ENCODE assay signal across 18 cellular contexts in the genomic region with DNA sequence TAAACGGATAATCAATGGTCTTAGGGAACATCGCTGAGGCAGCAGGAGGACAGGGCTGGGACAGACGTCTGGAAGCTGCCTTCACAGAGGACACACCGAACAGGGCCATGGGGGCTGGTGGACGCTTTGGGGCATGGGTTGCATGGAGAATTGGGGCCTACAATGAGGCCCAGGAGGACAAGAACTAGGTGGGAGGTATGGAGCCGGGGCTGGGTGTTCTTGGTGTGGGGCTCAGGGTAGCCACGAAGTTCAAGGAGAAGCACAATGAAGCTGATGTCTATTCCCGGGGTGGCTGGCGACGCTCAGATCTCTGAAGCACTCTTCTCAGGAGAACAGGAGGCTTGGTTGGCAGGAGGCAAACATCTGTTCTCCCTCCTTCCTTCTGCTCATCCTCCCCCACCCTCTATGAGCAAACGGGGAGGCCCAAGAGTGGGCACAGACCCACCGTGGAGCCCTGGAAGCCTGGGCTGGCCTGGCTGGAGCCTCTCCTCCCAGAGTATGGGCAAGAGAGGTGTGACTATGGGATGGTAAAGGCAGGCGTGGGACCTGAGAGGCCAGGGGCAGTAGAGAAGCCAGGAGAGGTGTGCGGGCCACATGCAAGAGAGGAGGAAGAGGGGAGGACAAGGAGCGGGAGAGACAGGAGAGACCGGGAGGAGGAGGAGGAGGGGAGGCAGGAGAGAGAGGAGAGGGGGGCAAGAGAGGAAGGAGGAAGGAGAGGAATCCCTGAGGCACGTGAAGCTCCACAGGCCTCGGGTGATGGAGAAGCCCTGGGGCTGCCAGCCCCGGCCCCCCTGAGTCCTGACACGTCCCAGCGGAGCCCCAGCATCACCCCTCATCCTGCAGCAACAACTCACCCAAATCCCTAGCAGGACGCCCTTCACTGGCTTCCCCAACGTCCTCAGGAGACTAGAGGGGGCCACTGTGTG.
DNase-seq lines count a peak whose midpoint lies in the region; ATAC-seq and TF ChIP-seq lines count a peak whose summit lies in the region.
"Had no signal": no experiment of that assay in that cellular context is flagged by ENCODE, and none has a peak within 500 bp of the region (broad histone marks: within the 10 kb centered on the region; RNA-seq: fewer than 3 reads in every experiment).

No MANE protein-coding gene starts in this region.

- H3K4me3 ChIP-seq in left ventricle myocardium inferior (no peak overlapping the region), sigmoid colon (no peak overlapping the region)
- H3K4me3 ChIP-seq: A549 had no signal

- H3K27ac ChIP-seq in left ventricle myocardium inferior (replicated peaks) (no peak overlapping the region), sigmoid colon (no peak overlapping the region)
- H3K27ac ChIP-seq: A549 had no signal

- H3K27me3 ChIP-seq in left ventricle myocardium inferior (ENCODE audit: low read depth) (peaks cover 95% of the 10 kb centered on the region), sigmoid colon (peaks cover 0 to 40% (median 12%) of the 10 kb centered on the region in 3 donors)

- H3K4me1 ChIP-seq in left ventricle myocardium inferior (peaks cover 10% of the 10 kb centered on the region), sigmoid colon (peaks cover 0 to 9% (median 0%) of the 10 kb centered on the region in 4 donors)
- H3K4me1 ChIP-seq: A549 had no signal

- peak; percentile 59 for DNase-seq in cardiac septum (ENCODE audit: low spot score)
- no peak for DNase-seq in left ventricle myocardium inferior
- peak; percentile 16 for DNase-seq in NCI-H524 treated with DMSO at 0.1 percent for 48 hours (lab: John Stamatoyannopoulos, UW)
- no peak for DNase-seq in left lobe of liver (ENCODE audit: low spot score)
- DNase-seq in sigmoid colon, result peak; percentile 45
- no peak for DNase-seq in NCI-H1694 (lab: John Stamatoyannopoulos, UW)
- DNase-seq: Calu3; CD4-positive, CD25-positive, alpha-beta regulatory T cell; H9; NCI-H1436; NCI-H2081 treated with DMSO at 0.1 percent for 48 hours; NCI-H345; NCI-H748 treated with DMSO at 0.1 percent for 48 hours; SIG-M5 had no signal

- H3K36me3 ChIP-seq in left ventricle myocardium inferior (no peaks in the 10 kb centered on the region), sigmoid colon (no peaks in the 10 kb centered on the region)

- ATAC-seq in left lobe of liver (peak; percentile 5), HG02588 (IDR thresholded peaks at IDR 0.05; ENCODE audit: unreplicated experiment) (no peak), GM18520 (IDR thresholded peaks at IDR 0.05; ENCODE audit: unreplicated experiment) (no peak)
- ATAC-seq: A549, Panc1 had no signal

- TF ChIP-seq EP300 in sigmoid colon (IDR thresholded peaks at IDR 0.05), result no peak

- TF ChIP-seq POLR2A in sigmoid colon (IDR thresholded peaks at IDR 0.05), result no peak

- TF ChIP-seq CTCF in left ventricle myocardium inferior (IDR thresholded peaks at IDR 0.05; ENCODE audit: borderline replicate concordance) (no peak), sigmoid colon (IDR thresholded peaks at IDR 0.05) (no peak)

- H3K9me3 ChIP-seq in left ventricle myocardium inferior (replicated peaks), result no peaks in the 10 kb centered on the region
- no peaks in the 10 kb centered on the region for H3K9me3 ChIP-seq in sigmoid colon
- H3K9me3 ChIP-seq: A549 had no signal

- 54 to 68% methylated on average over 23 of the region's 23 CpGs for WGBS in sigmoid colon, 2 donors

- intact Hi-C loops in cardiac septum (cut with DNase I), result no loop called here
- intact Hi-C loops in left ventricle myocardium inferior (cut with micrococcal nuclease), result no loop called here
- intact Hi-C loops in sigmoid colon (cut with DNase I), result no loop called here

Comparison
In these comparisons a context has a peak if more than half of its experiments do, and no peak if none do; other contexts are left out.
1. DNase-seq: peak in cardiac septum (single experiment), NCI-H524 treated with DMSO at 0.1 percent for 48 hours (single experiment) and sigmoid colon (single experiment); none in left ventricle myocardium inferior (single experiment), left lobe of liver (single experiment) and NCI-H1694 (single experiment).